Comparison of ENCODE assay signal across 1 cellular context in the genomic region with DNA sequence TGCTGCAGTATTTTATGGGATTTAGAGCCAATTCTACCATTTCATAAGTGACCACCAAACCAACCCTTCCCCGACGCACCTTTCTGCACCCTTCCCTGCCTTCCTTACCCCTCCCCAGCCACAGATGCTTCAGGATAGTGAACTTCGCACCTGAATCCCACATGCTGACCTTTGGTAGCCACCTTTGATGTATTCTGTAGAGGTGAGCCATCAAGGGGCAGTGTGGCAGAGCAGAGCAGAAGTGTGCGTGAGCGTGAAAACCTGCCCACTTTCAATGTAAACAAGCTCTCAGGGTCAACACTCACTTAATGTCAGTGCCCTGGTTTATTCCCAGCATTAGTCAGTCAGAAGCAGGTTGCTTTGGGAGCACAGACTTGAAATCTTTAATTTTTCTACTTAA.
A peak's percentile ranks its signal among the peaks of the same experiment; 100 is the strongest.
TF ChIP-seq lines count a peak whose summit lies in the region.

No MANE protein-coding gene starts in this region.

TF ChIP-seq in HepG2, 621 proteins besides CTCF, POLR2A, EP300 and RAD21 (continued from another document and continues in another):
- no peak for TF ChIP-seq ZBTB40 (IDR thresholded peaks at IDR 0.05)
- peak; percentile 42; the same call in 1 of the 2 replicates for TF ChIP-seq ZBTB40 (CRISPR knock-in tag; IDR thresholded peaks at IDR 0.05)
- TF ChIP-seq DPF2 (CRISPR knock-in tag; IDR thresholded peaks at IDR 0.05; ENCODE audit: borderline replicate concordance, low read depth): peak; percentile 71; the same call in 1 of the 2 replicates
- no peak for TF ChIP-seq ATF7-NPFF (CRISPR knock-in tag; IDR thresholded peaks at IDR 0.05; ENCODE audit: low read depth)
- no peak for TF ChIP-seq SUZ12 (IDR thresholded peaks at IDR 0.05; ENCODE audit: low read depth, low read length)
- TF ChIP-seq EED (CRISPR knock-in tag; IDR thresholded peaks at IDR 0.05): no peak
- TF ChIP-seq, protein P1, sequence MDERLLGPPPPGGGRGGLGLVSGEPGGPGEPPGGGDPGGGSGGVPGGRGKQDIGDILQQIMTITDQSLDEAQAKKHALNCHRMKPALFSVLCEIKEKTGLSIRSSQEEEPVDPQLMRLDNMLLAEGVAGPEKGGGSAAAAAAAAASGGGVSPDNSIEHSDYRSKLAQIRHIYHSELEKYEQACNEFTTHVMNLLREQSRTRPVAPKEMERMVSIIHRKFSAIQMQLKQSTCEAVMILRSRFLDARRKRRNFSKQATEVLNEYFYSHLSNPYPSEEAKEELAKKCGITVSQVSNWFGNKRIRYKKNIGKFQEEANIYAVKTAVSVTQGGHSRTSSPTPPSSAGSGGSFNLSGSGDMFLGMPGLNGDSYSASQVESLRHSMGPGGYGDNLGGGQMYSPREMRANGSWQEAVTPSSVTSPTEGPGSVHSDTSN (CRISPR knock-in tag; IDR thresholded peaks at IDR 0.05): no peak
- TF ChIP-seq, protein P2, sequence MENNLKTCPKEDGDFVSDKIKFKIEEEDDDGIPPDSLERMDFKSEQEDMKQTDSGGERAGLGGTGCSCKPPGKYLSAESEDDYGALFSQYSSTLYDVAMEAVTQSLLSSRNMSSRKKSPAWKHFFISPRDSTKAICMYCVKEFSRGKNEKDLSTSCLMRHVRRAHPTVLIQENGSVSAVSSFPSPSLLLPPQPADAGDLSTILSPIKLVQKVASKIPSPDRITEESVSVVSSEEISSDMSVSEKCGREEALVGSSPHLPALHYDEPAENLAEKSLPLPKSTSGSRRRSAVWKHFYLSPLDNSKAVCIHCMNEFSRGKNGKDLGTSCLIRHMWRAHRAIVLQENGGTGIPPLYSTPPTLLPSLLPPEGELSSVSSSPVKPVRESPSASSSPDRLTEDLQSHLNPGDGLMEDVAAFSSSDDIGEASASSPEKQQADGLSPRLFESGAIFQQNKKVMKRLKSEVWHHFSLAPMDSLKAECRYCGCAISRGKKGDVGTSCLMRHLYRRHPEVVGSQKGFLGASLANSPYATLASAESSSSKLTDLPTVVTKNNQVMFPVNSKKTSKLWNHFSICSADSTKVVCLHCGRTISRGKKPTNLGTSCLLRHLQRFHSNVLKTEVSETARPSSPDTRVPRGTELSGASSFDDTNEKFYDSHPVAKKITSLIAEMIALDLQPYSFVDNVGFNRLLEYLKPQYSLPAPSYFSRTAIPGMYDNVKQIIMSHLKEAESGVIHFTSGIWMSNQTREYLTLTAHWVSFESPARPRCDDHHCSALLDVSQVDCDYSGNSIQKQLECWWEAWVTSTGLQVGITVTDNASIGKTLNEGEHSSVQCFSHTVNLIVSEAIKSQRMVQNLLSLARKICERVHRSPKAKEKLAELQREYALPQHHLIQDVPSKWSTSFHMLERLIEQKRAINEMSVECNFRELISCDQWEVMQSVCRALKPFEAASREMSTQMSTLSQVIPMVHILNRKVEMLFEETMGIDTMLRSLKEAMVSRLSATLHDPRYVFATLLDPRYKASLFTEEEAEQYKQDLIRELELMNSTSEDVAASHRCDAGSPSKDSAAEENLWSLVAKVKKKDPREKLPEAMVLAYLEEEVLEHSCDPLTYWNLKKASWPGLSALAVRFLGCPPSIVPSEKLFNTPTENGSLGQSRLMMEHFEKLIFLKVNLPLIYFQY (CRISPR knock-in tag; IDR thresholded peaks at IDR 0.05; ENCODE audit: borderline replicate concordance): no peak
- no peak for TF ChIP-seq ZNF891 (CRISPR knock-in tag; IDR thresholded peaks at IDR 0.05)
- TF ChIP-seq TBX3 (IDR thresholded peaks at IDR 0.05; ENCODE audit: borderline replicate concordance): peak; percentile 76; the same call in 1 of the 2 replicates
- TF ChIP-seq, protein P3, sequence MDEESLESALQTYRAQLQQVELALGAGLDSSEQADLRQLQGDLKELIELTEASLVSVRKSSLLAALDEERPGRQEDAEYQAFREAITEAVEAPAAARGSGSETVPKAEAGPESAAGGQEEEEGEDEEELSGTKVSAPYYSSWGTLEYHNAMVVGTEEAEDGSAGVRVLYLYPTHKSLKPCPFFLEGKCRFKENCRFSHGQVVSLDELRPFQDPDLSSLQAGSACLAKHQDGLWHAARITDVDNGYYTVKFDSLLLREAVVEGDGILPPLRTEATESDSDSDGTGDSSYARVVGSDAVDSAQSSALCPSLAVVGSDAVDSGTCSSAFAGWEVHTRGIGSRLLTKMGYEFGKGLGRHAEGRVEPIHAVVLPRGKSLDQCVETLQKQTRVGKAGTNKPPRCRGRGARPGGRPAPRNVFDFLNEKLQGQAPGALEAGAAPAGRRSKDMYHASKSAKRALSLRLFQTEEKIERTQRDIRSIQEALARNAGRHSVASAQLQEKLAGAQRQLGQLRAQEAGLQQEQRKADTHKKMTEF (CRISPR knock-in tag; IDR thresholded peaks at IDR 0.05): peak; percentile 56; the same call in 1 of the 2 replicates
- no peak for TF ChIP-seq FOSL1 (CRISPR knock-in tag; IDR thresholded peaks at IDR 0.05; ENCODE audit: borderline replicate concordance)
- peak; percentile 91 for TF ChIP-seq TCF7 (IDR thresholded peaks at IDR 0.05; ENCODE audit: low read depth)
- TF ChIP-seq ZNF432 (CRISPR knock-in tag; IDR thresholded peaks at IDR 0.05; ENCODE audit: borderline replicate concordance): no peak
- peak; percentile 16; the same call in 1 of the 3 replicates for TF ChIP-seq MXI1 (IDR thresholded peaks at IDR 0.05; ENCODE audit: borderline replicate concordance, low read depth, low read length)
- TF ChIP-seq JDP2 (CRISPR knock-in tag; IDR thresholded peaks at IDR 0.05; ENCODE audit: borderline replicate concordance): no peak
- TF ChIP-seq, protein P4, sequence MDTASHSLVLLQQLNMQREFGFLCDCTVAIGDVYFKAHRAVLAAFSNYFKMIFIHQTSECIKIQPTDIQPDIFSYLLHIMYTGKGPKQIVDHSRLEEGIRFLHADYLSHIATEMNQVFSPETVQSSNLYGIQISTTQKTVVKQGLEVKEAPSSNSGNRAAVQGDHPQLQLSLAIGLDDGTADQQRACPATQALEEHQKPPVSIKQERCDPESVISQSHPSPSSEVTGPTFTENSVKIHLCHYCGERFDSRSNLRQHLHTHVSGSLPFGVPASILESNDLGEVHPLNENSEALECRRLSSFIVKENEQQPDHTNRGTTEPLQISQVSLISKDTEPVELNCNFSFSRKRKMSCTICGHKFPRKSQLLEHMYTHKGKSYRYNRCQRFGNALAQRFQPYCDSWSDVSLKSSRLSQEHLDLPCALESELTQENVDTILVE (CRISPR knock-in tag; IDR thresholded peaks at IDR 0.05): peak; percentile 49; the same call in 1 of the 2 replicates
- no peak for TF ChIP-seq NFYB (CRISPR knock-in tag; IDR thresholded peaks at IDR 0.05)
- TF ChIP-seq SIN3B (IDR thresholded peaks at IDR 0.05; ENCODE audit: low read length): no peak
- no peak for TF ChIP-seq KMT2A (CRISPR knock-in tag; IDR thresholded peaks at IDR 0.05)
- peak; percentile 74; the same call in 1 of the 2 replicates for TF ChIP-seq MTA1 (CRISPR knock-in tag; IDR thresholded peaks at IDR 0.05; ENCODE audit: borderline replicate concordance)
- TF ChIP-seq ZSCAN12 (CRISPR knock-in tag; IDR thresholded peaks at IDR 0.05): no peak
- TF ChIP-seq, protein P5, sequence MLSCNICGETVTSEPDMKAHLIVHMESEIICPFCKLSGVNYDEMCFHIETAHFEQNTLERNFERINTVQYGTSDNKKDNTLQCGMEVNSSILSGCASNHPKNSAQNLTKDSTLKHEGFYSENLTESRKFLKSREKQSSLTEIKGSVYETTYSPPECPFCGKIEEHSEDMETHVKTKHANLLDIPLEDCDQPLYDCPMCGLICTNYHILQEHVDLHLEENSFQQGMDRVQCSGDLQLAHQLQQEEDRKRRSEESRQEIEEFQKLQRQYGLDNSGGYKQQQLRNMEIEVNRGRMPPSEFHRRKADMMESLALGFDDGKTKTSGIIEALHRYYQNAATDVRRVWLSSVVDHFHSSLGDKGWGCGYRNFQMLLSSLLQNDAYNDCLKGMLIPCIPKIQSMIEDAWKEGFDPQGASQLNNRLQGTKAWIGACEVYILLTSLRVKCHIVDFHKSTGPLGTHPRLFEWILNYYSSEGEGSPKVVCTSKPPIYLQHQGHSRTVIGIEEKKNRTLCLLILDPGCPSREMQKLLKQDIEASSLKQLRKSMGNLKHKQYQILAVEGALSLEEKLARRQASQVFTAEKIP (CRISPR knock-in tag; IDR thresholded peaks at IDR 0.05; ENCODE audit: borderline replicate concordance): no peak
- TF ChIP-seq ZZZ3 (CRISPR knock-in tag; IDR thresholded peaks at IDR 0.05; ENCODE audit: borderline replicate concordance): no peak
- TF ChIP-seq, protein P6, sequence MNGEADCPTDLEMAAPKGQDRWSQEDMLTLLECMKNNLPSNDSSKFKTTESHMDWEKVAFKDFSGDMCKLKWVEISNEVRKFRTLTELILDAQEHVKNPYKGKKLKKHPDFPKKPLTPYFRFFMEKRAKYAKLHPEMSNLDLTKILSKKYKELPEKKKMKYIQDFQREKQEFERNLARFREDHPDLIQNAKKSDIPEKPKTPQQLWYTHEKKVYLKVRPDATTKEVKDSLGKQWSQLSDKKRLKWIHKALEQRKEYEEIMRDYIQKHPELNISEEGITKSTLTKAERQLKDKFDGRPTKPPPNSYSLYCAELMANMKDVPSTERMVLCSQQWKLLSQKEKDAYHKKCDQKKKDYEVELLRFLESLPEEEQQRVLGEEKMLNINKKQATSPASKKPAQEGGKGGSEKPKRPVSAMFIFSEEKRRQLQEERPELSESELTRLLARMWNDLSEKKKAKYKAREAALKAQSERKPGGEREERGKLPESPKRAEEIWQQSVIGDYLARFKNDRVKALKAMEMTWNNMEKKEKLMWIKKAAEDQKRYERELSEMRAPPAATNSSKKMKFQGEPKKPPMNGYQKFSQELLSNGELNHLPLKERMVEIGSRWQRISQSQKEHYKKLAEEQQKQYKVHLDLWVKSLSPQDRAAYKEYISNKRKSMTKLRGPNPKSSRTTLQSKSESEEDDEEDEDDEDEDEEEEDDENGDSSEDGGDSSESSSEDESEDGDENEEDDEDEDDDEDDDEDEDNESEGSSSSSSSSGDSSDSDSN (CRISPR knock-in tag; IDR thresholded peaks at IDR 0.05): no peak
- TF ChIP-seq ZNF367 (CRISPR knock-in tag; IDR thresholded peaks at IDR 0.05; ENCODE audit: borderline replicate concordance): no peak
- no peak for TF ChIP-seq ZNF235 (CRISPR knock-in tag; IDR thresholded peaks at IDR 0.05; ENCODE audit: borderline replicate concordance)
- TF ChIP-seq HDAC2 (CRISPR knock-in tag; IDR thresholded peaks at IDR 0.05): peak; percentile 94
